1 cellular context compared by ENCODE assay signal in genomic region chr1:85490270-85490669, GRCh38.
TF ChIP-seq lines count a peak whose summit lies in the region.

No MANE protein-coding gene starts in this region.

TF ChIP-seq in HepG2, 621 proteins besides CTCF, POLR2A, EP300 and RAD21:
- TF ChIP-seq PAXIP1 (CRISPR knock-in tag; conservative IDR thresholded peaks at IDR 0.05) (peak; percentile 38; the same call in 1 of the 2 replicates), SKI (IDR thresholded peaks at IDR 0.05; ENCODE audit: partially characterized antibody) (peak; percentile 28), MIXL1 (CRISPR knock-in tag; IDR thresholded peaks at IDR 0.05) (peak; percentile 82), HHEX (CRISPR knock-in tag; IDR thresholded peaks at IDR 0.05) (peak; percentile 83), MZF1 (CRISPR knock-in tag; IDR thresholded peaks at IDR 0.05; ENCODE audit: borderline replicate concordance) (no peak), ONECUT2 (CRISPR knock-in tag; IDR thresholded peaks at IDR 0.05) (peak; percentile 47; the same call in 1 of the 2 replicates), HNF4A (CRISPR knock-in tag; IDR thresholded peaks at IDR 0.05) (0 out of 2 replicates have a peak, but pooled peaks have one; percentile 24), ZNF609 (CRISPR knock-in tag; IDR thresholded peaks at IDR 0.05; ENCODE audit: borderline replicate concordance) (peak; percentile 67; the same call in 1 of the 2 replicates), RXRB (CRISPR knock-in tag; IDR thresholded peaks at IDR 0.05; ENCODE audit: borderline replicate concordance) (0 out of 2 replicates have a peak, but pooled peaks have one; percentile 22), ZFP82 (CRISPR knock-in tag; IDR thresholded peaks at IDR 0.05; ENCODE audit: borderline replicate concordance) (no peak), ZNF280B (CRISPR knock-in tag; IDR thresholded peaks at IDR 0.05; ENCODE audit: borderline replicate concordance) (no peak), CREBL2 (CRISPR knock-in tag; IDR thresholded peaks at IDR 0.05; ENCODE audit: borderline replicate concordance) (no peak), ATF3 (CRISPR knock-in tag; IDR thresholded peaks at IDR 0.05) (no peak), CREB1 (IDR thresholded peaks at IDR 0.05) (no peak), CREB1 (CRISPR knock-in tag; IDR thresholded peaks at IDR 0.05) (peak; percentile 29; the same call in 1 of the 2 replicates), PITX1 (CRISPR knock-in tag; IDR thresholded peaks at IDR 0.05) (0 out of 2 replicates have a peak, but pooled peaks have one; percentile 26), CEBPG (CRISPR knock-in tag; IDR thresholded peaks at IDR 0.05) (0 out of 2 replicates have a peak, but pooled peaks have one; percentile 12), FOXP1 (IDR thresholded peaks at IDR 0.05) (no peak), FOXP1 (CRISPR knock-in tag; IDR thresholded peaks at IDR 0.05) (peak; percentile 12; the same call in 1 of the 2 replicates)
